1 cellular context compared by ENCODE assay signal in the genomic region with DNA sequence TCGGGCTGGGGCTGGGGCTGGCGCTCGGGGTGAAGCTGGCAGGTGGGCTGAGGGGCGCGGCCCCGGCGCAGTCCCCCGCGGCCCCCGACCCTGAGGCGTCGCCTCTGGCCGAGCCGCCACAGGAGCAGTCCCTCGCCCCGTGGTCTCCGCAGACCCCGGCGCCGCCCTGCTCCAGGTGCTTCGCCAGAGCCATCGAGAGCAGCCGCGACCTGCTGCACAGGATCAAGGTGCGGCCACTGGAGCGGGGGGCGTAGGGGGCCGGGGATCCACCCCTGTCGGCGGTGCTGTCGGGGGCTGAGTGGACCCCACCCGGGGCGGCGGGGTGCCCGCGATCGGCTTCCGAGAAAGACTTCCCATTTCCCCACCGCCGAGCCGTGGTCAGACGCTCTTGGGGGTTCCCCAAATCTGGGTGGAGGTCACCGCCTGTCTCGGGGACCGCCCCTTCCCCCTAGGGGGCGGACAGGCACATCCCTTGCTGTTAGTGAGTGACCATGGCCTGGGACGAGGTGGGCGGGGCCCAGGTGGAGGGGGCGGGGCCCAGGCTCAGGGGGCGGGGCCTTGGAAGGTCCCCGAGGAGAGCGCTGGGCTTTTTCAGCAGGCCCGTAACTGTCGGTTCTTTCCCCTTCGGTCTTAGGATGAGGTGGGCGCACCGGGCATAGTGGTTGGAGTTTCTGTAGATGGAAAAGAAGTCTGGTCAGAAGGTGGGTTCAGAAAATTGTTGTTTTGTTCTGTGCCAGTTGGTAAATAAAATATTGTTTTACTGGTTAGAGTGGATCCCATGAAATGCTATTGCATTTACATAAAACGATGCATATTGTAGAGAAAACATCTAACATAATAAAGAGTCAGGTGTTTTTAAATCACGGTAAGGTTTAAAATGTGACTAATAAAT.
TF ChIP-seq lines count a peak whose summit lies in the region.

No MANE protein-coding gene starts in this region.

TF ChIP-seq in K562, 482 proteins besides CTCF, POLR2A, EP300 and RAD21 (continued from another document and continues in another):
- TF ChIP-seq, protein P1, sequence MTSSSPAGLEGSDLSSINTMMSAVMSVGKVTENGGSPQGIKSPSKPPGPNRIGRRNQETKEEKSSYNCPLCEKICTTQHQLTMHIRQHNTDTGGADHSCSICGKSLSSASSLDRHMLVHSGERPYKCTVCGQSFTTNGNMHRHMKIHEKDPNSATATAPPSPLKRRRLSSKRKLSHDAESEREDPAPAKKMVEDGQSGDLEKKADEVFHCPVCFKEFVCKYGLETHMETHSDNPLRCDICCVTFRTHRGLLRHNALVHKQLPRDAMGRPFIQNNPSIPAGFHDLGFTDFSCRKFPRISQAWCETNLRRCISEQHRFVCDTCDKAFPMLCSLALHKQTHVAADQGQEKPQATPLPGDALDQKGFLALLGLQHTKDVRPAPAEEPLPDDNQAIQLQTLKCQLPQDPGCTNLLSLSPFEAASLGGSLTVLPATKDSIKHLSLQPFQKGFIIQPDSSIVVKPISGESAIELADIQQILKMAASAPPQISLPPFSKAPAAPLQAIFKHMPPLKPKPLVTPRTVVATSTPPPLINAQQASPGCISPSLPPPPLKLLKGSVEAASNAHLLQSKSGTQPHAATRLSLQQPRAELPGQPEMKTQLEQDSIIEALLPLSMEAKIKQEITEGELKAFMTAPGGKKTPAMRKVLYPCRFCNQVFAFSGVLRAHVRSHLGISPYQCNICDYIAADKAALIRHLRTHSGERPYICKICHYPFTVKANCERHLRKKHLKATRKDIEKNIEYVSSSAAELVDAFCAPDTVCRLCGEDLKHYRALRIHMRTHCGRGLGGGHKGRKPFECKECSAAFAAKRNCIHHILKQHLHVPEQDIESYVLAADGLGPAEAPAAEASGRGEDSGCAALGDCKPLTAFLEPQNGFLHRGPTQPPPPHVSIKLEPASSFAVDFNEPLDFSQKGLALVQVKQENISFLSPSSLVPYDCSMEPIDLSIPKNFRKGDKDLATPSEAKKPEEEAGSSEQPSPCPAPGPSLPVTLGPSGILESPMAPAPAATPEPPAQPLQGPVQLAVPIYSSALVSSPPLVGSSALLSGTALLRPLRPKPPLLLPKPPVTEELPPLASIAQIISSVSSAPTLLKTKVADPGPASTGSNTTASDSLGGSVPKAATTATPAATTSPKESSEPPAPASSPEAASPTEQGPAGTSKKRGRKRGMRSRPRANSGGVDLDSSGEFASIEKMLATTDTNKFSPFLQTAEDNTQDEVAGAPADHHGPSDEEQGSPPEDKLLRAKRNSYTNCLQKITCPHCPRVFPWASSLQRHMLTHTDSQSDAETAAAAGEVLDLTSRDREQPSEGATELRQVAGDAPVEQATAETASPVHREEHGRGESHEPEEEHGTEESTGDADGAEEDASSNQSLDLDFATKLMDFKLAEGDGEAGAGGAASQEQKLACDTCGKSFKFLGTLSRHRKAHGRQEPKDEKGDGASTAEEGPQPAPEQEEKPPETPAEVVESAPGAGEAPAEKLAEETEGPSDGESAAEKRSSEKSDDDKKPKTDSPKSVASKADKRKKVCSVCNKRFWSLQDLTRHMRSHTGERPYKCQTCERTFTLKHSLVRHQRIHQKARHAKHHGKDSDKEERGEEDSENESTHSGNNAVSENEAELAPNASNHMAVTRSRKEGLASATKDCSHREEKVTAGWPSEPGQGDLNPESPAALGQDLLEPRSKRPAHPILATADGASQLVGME (CRISPR knock-in tag; IDR thresholded peaks at IDR 0.05) = peak; percentile 69; the same call in 1 of the 2 replicates
- no peak for TF ChIP-seq ARNT (IDR thresholded peaks at IDR 0.05)
- TF ChIP-seq CBX2 (IDR thresholded peaks at IDR 0.05; ENCODE audit: insufficient read depth, low read length, poor library complexity, severe bottlenecking) = no peak
- peak; percentile 33; the same call in 1 of the 2 replicates for TF ChIP-seq ATF7 (IDR thresholded peaks at IDR 0.05)
- no peak for TF ChIP-seq SIRT6 (IDR thresholded peaks at IDR 0.05; ENCODE audit: low read depth, low read length)
- TF ChIP-seq ZKSCAN1 (IDR thresholded peaks at IDR 0.05; ENCODE audit: low read depth, low read length) = no peak
- no peak for TF ChIP-seq ZFP1 (CRISPR knock-in tag; IDR thresholded peaks at IDR 0.05)
- TF ChIP-seq HMG20A (CRISPR knock-in tag; conservative IDR thresholded peaks at IDR 0.05) = 0 out of 2 replicates have a peak, but pooled peaks have one; percentile 18
- TF ChIP-seq ZNF282 (CRISPR knock-in tag; IDR thresholded peaks at IDR 0.05) = peak; percentile 45; the same call in 1 of the 2 replicates
- peak; percentile 46; the same call in 1 of the 2 replicates for TF ChIP-seq CTBP1 (IDR thresholded peaks at IDR 0.05; ENCODE audit: borderline replicate concordance)
- peak; percentile 36; the same call in 1 of the 2 replicates for TF ChIP-seq ESRRA (IDR thresholded peaks at IDR 0.05; ENCODE audit: borderline replicate concordance, low read depth)
- TF ChIP-seq, protein P2, sequence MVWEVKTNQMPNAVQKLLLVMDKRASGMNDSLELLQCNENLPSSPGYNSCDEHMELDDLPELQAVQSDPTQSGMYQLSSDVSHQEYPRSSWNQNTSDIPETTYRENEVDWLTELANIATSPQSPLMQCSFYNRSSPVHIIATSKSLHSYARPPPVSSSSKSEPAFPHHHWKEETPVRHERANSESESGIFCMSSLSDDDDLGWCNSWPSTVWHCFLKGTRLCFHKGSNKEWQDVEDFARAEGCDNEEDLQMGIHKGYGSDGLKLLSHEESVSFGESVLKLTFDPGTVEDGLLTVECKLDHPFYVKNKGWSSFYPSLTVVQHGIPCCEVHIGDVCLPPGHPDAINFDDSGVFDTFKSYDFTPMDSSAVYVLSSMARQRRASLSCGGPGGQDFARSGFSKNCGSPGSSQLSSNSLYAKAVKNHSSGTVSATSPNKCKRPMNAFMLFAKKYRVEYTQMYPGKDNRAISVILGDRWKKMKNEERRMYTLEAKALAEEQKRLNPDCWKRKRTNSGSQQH (CRISPR knock-in tag; IDR thresholded peaks at IDR 0.05) = no peak
- peak; percentile 34; the same call in 1 of the 2 replicates for TF ChIP-seq EGR1 (conservative IDR thresholded peaks at IDR 0.05)
- no peak for TF ChIP-seq FOXA1 (IDR thresholded peaks at IDR 0.05; ENCODE audit: borderline replicate concordance)
- peak; percentile 49 for TF ChIP-seq RBFOX2 (IDR thresholded peaks at IDR 0.05; ENCODE audit: low read depth, low read length)
- TF ChIP-seq NR2C2 (CRISPR knock-in tag; IDR thresholded peaks at IDR 0.05) = no peak
- TF ChIP-seq NR2C2 (tag; IDR thresholded peaks at IDR 0.05) = 0 out of 2 replicates have a peak, but pooled peaks have one; percentile 51
- 0 out of 2 replicates have a peak, but pooled peaks have one; percentile 24 for TF ChIP-seq CREM (IDR thresholded peaks at IDR 0.05; ENCODE audit: low read depth)
- TF ChIP-seq, protein P3, sequence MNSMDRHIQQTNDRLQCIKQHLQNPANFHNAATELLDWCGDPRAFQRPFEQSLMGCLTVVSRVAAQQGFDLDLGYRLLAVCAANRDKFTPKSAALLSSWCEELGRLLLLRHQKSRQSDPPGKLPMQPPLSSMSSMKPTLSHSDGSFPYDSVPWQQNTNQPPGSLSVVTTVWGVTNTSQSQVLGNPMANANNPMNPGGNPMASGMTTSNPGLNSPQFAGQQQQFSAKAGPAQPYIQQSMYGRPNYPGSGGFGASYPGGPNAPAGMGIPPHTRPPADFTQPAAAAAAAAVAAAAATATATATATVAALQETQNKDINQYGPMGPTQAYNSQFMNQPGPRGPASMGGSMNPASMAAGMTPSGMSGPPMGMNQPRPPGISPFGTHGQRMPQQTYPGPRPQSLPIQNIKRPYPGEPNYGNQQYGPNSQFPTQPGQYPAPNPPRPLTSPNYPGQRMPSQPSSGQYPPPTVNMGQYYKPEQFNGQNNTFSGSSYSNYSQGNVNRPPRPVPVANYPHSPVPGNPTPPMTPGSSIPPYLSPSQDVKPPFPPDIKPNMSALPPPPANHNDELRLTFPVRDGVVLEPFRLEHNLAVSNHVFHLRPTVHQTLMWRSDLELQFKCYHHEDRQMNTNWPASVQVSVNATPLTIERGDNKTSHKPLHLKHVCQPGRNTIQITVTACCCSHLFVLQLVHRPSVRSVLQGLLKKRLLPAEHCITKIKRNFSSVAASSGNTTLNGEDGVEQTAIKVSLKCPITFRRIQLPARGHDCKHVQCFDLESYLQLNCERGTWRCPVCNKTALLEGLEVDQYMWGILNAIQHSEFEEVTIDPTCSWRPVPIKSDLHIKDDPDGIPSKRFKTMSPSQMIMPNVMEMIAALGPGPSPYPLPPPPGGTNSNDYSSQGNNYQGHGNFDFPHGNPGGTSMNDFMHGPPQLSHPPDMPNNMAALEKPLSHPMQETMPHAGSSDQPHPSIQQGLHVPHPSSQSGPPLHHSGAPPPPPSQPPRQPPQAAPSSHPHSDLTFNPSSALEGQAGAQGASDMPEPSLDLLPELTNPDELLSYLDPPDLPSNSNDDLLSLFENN (IDR thresholded peaks at IDR 0.05; ENCODE audit: low read depth in 2 of 2, low read length in 2 of 2) = no peak
- TF ChIP-seq ZNF77 (CRISPR knock-in tag; IDR thresholded peaks at IDR 0.05) = no peak
- TF ChIP-seq HDAC2 (IDR thresholded peaks at IDR 0.05) = peak; percentile 55; the same call in 1 of the 2 replicates
- TF ChIP-seq PHF8 (IDR thresholded peaks at IDR 0.05; ENCODE audit: borderline replicate concordance, low read length) = peak; percentile 34; the same call in 1 of the 2 replicates
- peak; percentile 42; the same call in 1 of the 2 replicates for TF ChIP-seq SPI1 (IDR thresholded peaks at IDR 0.05; ENCODE audit: borderline replicate concordance, low read depth, low read length)
- TF ChIP-seq KDM4B (IDR thresholded peaks at IDR 0.05; ENCODE audit: borderline replicate concordance in 2 of 2, low read depth in 1 of 2) = no peak
- no peak for TF ChIP-seq DLX4 (CRISPR knock-in tag; IDR thresholded peaks at IDR 0.05)
- peak in 1 of 2 experiments; percentile 38; a peak in 1 of 4 replicates for TF ChIP-seq RCOR1 (IDR thresholded peaks at IDR 0.05; ENCODE audit: borderline replicate concordance in 1 of 2, low read depth in 2 of 2, low read length in 2 of 2)
- 0 out of 2 replicates have a peak, but pooled peaks have one; percentile 68 for TF ChIP-seq ERF (CRISPR knock-in tag; IDR thresholded peaks at IDR 0.05)
- peak; percentile 79 for TF ChIP-seq SAP30 (IDR thresholded peaks at IDR 0.05; ENCODE audit: borderline replicate concordance, insufficient read depth, low read depth, low read length, poor library complexity, severe bottlenecking)
- TF ChIP-seq, protein P4, sequence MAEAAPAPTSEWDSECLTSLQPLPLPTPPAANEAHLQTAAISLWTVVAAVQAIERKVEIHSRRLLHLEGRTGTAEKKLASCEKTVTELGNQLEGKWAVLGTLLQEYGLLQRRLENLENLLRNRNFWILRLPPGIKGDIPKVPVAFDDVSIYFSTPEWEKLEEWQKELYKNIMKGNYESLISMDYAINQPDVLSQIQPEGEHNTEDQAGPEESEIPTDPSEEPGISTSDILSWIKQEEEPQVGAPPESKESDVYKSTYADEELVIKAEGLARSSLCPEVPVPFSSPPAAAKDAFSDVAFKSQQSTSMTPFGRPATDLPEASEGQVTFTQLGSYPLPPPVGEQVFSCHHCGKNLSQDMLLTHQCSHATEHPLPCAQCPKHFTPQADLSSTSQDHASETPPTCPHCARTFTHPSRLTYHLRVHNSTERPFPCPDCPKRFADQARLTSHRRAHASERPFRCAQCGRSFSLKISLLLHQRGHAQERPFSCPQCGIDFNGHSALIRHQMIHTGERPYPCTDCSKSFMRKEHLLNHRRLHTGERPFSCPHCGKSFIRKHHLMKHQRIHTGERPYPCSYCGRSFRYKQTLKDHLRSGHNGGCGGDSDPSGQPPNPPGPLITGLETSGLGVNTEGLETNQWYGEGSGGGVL (CRISPR knock-in tag; IDR thresholded peaks at IDR 0.05) = no peak
- TF ChIP-seq WHSC1 (IDR thresholded peaks at IDR 0.05; ENCODE audit: low read length) = no peak
- TF ChIP-seq CHD4 (IDR thresholded peaks at IDR 0.05; ENCODE audit: insufficient read depth, insufficient replicate concordance, low read depth, low read length, poor library complexity, severe bottlenecking) = peak; percentile 61
- peak; percentile 79 for TF ChIP-seq CTCFL (IDR thresholded peaks at IDR 0.05; ENCODE audit: borderline replicate concordance, insufficient read depth, low read depth, low read length, poor library complexity, severe bottlenecking)
- peak in 1 of 2 experiments; percentile 27; a peak in 1 of 4 replicates for TF ChIP-seq HDAC1 (IDR thresholded peaks at IDR 0.05)
- TF ChIP-seq ZBTB9 (CRISPR knock-in tag; IDR thresholded peaks at IDR 0.05) = 0 out of 2 replicates have a peak, but pooled peaks have one; percentile 27
- peak; percentile 34 for TF ChIP-seq HMGN3 (IDR thresholded peaks at IDR 0.05; ENCODE audit: borderline replicate concordance, extremely low read depth, insufficient read length, low read depth, low read length)
